In the genomic region with DNA sequence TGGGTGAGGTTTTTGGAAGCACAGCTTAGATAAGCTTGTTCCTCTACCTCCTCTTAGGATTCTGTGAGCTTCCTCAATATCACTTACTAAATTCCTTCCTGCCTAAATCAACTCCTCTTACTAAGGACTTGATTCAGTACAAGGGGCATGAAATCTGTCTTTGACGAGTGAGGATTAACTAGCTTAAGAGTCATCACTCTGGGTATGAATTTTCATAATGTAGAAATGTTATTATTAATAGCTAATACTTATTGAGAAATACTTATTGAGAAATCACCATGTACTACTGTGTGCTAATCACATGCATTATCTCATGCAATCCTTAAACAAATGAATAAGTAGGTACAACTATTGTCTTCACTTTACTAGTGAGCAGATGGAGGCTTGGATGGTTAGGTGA, we compare ENCODE assay signal across 22 cellular contexts. TPM values are rescaled to one million over a fixed set of nuclear protein-coding genes. Genes with fewer than 3 reads are reported as not detected.
DNase-seq lines count a peak whose midpoint lies in the region; ATAC-seq, FAIRE-seq and TF ChIP-seq lines count a peak whose summit lies in the region.
"Had no signal": no experiment of that assay in that cellular context is flagged by ENCODE, and none has a peak within 500 bp of the region (broad histone marks: within the 10 kb centered on the region; RNA-seq: fewer than 3 reads in every experiment).

No MANE protein-coding gene starts in this region.

- H3K36me3 Mint-ChIP-seq in T-helper 17 cell (ENCODE audit: low read depth): peaks cover 2% of the 10 kb centered on the region
- H3K36me3 Mint-ChIP-seq: CD8-positive, alpha-beta T cell had no signal

- ATAC-seq in T-helper 17 cell (no peak), esophagus mucosa (peak; percentile 81), HG02759 (IDR thresholded peaks at IDR 0.05; ENCODE audit: unreplicated experiment) (no peak), GM19351 (IDR thresholded peaks at IDR 0.05; ENCODE audit: unreplicated experiment) (no peak), HG02840 (IDR thresholded peaks at IDR 0.05; ENCODE audit: low FRiP score, unreplicated experiment) (no peak)
- ATAC-seq: A549; CD8-positive, alpha-beta T cell had no signal

- peaks cover 2% of the 10 kb centered on the region for H3K4me1 Mint-ChIP-seq in T-helper 17 cell
- H3K4me1 Mint-ChIP-seq: B cell had no signal

- H3K4me3 ChIP-seq in bronchial epithelial cell (ENCODE audit: low read depth, low read length): no peak overlapping the region
- H3K4me3 ChIP-seq: A549; BLaER1 treated with 17β-estradiol and CSF1 and Interleukin-3, amounts not matched to agents 10 nM and 100 nM had no signal

- peak overlapping the region; percentile 32 for H3K27ac Mint-ChIP-seq in T-helper 17 cell
- H3K27ac Mint-ChIP-seq: B cell; CD4-positive, alpha-beta T cell; CD8-positive, alpha-beta T cell had no signal

- CTCF ChIA-PET in HEK293T (lab: Yijun Ruan, JAX): no interaction called here

- no peak for FAIRE-seq in bronchial epithelial cell (lab: Jason Lieb, UNC)
- FAIRE-seq: A549, D721Med, G401.6, GM12891, GM19239 had no signal

- TF ChIP-seq CTCF in bronchial epithelial cell (IDR thresholded peaks at IDR 0.05; ENCODE audit: insufficient read depth, low read length, severe bottlenecking): no peak

- H3K27me3 ChIP-seq in bronchial epithelial cell (ENCODE audit: control insufficient read depth, insufficient read depth, low read length): peaks cover 2% of the 10 kb centered on the region
- H3K27me3 ChIP-seq: BLaER1 treated with 17β-estradiol and CSF1 and Interleukin-3, amounts not matched to agents 10 nM and 100 nM had no signal

- H3K4me3 Mint-ChIP-seq in T-helper 17 cell: no peak overlapping the region
- H3K4me3 Mint-ChIP-seq: B cell; CD4-positive, alpha-beta T cell; CD8-positive, alpha-beta T cell had no signal

- POLR2A ChIA-PET in HEK293T (lab: Yijun Ruan, JAX): interaction anchor here (1.1 kb wide), 1 partner anchor 54 kb away, joined by 3 read pairs; no protein-coding TSS in a partner anchor

- DNase-seq in T-helper 17 cell: no peak
- DNase-seq in bronchial epithelial cell (ENCODE audit: low read depth): peak; percentile 34
- peak; percentile 62 for DNase-seq in iris pigment epithelial cell (ENCODE audit: low read depth)
- DNase-seq in HEK293T (ENCODE audit: extremely low spot score): no peak
- DNase-seq: AML-193; Caco-2; Calu3; CD4-positive, alpha-beta T cell; CD8-positive, alpha-beta T cell; DMS79 treated with DMSO at 0.1 percent for 48 hours; GF-D8 had no signal

- H3K9me3 ChIP-seq in T-helper 17 cell (ENCODE audit: control insufficient read depth, low read length, poor library complexity, severe bottlenecking): no peaks in the 10 kb centered on the region
- H3K9me3 ChIP-seq: A549; BLaER1 treated with 17β-estradiol and CSF1 and Interleukin-3, amounts not matched to agents 10 nM and 100 nM had no signal

- H3K36me3 ChIP-seq in bronchial epithelial cell (ENCODE audit: control insufficient read depth, insufficient read depth, low read length): no peaks in the 10 kb centered on the region
- H3K36me3 ChIP-seq: BLaER1 treated with 17β-estradiol and CSF1 and Interleukin-3, amounts not matched to agents 10 nM and 100 nM had no signal

- H3K27me3 Mint-ChIP-seq in T-helper 17 cell: no peaks in the 10 kb centered on the region

TF ChIP-seq in HEK293T, 16 proteins besides CTCF, POLR2A, EP300 and RAD21:
- no peak for TF ChIP-seq SUZ12 (IDR thresholded peaks at IDR 0.05)
- no peak for TF ChIP-seq HDGF (IDR thresholded peaks at IDR 0.05; ENCODE audit: borderline replicate concordance)
- no peak for TF ChIP-seq ELF4 (IDR thresholded peaks at IDR 0.05)
- no peak for TF ChIP-seq TARDBP (IDR thresholded peaks at IDR 0.05)
- TF ChIP-seq ARNT (IDR thresholded peaks at IDR 0.05): no peak
- no peak for TF ChIP-seq ZNF384 (IDR thresholded peaks at IDR 0.05)
- TF ChIP-seq L3MBTL2 (conservative IDR thresholded peaks at IDR 0.05): no peak
- no peak for TF ChIP-seq BHLHE40 (IDR thresholded peaks at IDR 0.05; ENCODE audit: borderline replicate concordance)
- TF ChIP-seq CTBP1 (IDR thresholded peaks at IDR 0.05; ENCODE audit: borderline replicate concordance): no peak
- no peak for TF ChIP-seq FOXM1 (IDR thresholded peaks at IDR 0.05; ENCODE audit: borderline replicate concordance)
- no peak for TF ChIP-seq FOXK2 (IDR thresholded peaks at IDR 0.05)
- TF ChIP-seq, protein P1, sequence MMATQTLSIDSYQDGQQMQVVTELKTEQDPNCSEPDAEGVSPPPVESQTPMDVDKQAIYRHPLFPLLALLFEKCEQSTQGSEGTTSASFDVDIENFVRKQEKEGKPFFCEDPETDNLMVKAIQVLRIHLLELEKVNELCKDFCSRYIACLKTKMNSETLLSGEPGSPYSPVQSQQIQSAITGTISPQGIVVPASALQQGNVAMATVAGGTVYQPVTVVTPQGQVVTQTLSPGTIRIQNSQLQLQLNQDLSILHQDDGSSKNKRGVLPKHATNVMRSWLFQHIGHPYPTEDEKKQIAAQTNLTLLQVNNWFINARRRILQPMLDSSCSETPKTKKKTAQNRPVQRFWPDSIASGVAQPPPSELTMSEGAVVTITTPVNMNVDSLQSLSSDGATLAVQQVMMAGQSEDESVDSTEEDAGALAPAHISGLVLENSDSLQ (IDR thresholded peaks at IDR 0.05): no peak
- no peak for TF ChIP-seq LEF1 (IDR thresholded peaks at IDR 0.05; ENCODE audit: borderline replicate concordance)

RNA-seq across cellular contexts. Expression of a gene that starts 28.6 kb away (rescaled TPM):
- total RNA-seq in T-helper 17 cell (not detected), bronchial epithelial cell (0.26 TPM in 1 of 2 replicates, not detected in the other), esophagus mucosa (not detected)
- total RNA-seq: B cell; Calu3; CD4-positive, alpha-beta T cell; CD8-positive, alpha-beta T cell had no signal

RNA-seq across cellular contexts. Expression of a gene that starts 53.0 kb away (rescaled TPM):
- 1 to 10 TPM; 5.1 to 5.6 TPM for total RNA-seq in T-helper 17 cell
- 13.4 and 18.8 TPM in 2 replicates for total RNA-seq in bronchial epithelial cell
- total RNA-seq in esophagus mucosa: 8.6 TPM

Comparison
In these comparisons a context has a peak if more than half of its experiments do, and no peak if none do; other contexts are left out.
1. DNase-seq: peak in bronchial epithelial cell (single experiment) and iris pigment epithelial cell (single experiment); none in T-helper 17 cell (0 of 3) and HEK293T (single experiment).